1 cellular context compared by ENCODE assay signal in the genomic region with DNA sequence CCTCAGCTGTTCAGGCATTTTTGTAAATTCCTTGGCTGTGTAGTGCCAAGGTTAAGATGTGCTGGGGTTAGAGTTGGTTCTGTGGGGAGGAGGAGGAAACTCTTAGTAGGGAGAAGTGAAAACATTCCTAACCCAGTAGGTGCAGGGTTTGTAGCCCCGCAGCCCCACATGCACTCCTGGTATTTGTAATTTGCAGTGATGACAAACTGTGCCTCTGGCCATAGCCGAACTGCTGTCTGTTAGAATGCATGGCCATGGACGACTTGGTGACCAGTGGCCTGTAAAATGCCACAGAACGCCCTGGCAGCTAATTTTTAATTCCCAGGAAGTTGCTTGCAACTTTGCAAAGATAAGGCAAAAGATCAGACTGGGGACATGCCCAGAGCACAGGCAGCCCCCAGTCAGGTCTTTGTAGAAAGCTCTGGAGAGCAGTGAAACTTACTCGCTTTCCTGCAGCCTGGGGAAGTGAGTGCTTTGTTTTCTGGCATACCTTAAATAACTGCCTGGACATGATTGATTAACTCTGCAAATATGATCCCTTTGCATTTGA.
TF ChIP-seq lines count a peak whose summit lies in the region.

No MANE protein-coding gene starts in this region.

TF ChIP-seq in WTC11, 78 proteins besides CTCF, POLR2A, EP300 and RAD21:
- TF ChIP-seq GABPB1 (CRISPR knock-in tag; IDR thresholded peaks at IDR 0.05) (no peak), GRHL2 (CRISPR knock-in tag; IDR thresholded peaks at IDR 0.05; ENCODE audit: insufficient replicate concordance, severe bottlenecking) (no peak), MYBL2 (CRISPR knock-in tag; IDR thresholded peaks at IDR 0.05) (no peak), TP53 (CRISPR knock-in tag; IDR thresholded peaks at IDR 0.05) (no peak), NR2C2 (CRISPR knock-in tag; IDR thresholded peaks at IDR 0.05) (no peak), EMX1 (CRISPR knock-in tag; IDR thresholded peaks at IDR 0.05) (no peak), SMAD3 (CRISPR knock-in tag; IDR thresholded peaks at IDR 0.05; ENCODE audit: borderline replicate concordance) (no peak), ZNF263 (CRISPR knock-in tag; IDR thresholded peaks at IDR 0.05; ENCODE audit: low read depth) (no peak), TEAD4 (CRISPR knock-in tag; IDR thresholded peaks at IDR 0.05) (no peak), OVOL2 (CRISPR knock-in tag; IDR thresholded peaks at IDR 0.05; ENCODE audit: borderline replicate concordance) (no peak), ZNF219 (CRISPR knock-in tag; IDR thresholded peaks at IDR 0.05; ENCODE audit: borderline replicate concordance) (no peak)
- TF ChIP-seq, protein P1, sequence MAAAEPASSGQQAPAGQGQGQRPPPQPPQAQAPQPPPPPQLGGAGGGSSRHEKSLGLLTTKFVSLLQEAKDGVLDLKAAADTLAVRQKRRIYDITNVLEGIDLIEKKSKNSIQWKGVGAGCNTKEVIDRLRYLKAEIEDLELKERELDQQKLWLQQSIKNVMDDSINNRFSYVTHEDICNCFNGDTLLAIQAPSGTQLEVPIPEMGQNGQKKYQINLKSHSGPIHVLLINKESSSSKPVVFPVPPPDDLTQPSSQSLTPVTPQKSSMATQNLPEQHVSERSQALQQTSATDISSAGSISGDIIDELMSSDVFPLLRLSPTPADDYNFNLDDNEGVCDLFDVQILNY (CRISPR knock-in tag; IDR thresholded peaks at IDR 0.05), result no peak
- TF ChIP-seq, protein P2, sequence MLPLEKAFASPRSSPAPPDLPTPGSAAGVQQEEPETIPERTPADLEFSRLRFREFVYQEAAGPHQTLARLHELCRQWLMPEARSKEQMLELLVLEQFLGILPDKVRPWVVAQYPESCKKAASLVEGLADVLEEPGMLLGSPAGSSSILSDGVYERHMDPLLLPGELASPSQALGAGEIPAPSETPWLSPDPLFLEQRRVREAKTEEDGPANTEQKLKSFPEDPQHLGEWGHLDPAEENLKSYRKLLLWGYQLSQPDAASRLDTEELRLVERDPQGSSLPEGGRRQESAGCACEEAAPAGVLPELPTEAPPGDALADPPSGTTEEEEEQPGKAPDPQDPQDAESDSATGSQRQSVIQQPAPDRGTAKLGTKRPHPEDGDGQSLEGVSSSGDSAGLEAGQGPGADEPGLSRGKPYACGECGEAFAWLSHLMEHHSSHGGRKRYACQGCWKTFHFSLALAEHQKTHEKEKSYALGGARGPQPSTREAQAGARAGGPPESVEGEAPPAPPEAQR (CRISPR knock-in tag; IDR thresholded peaks at IDR 0.05), result no peak
- TF ChIP-seq, protein P3, sequence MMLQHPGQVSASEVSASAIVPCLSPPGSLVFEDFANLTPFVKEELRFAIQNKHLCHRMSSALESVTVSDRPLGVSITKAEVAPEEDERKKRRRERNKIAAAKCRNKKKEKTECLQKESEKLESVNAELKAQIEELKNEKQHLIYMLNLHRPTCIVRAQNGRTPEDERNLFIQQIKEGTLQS (CRISPR knock-in tag; conservative IDR thresholded peaks at IDR 0.05), result no peak
- TF ChIP-seq, protein P4, sequence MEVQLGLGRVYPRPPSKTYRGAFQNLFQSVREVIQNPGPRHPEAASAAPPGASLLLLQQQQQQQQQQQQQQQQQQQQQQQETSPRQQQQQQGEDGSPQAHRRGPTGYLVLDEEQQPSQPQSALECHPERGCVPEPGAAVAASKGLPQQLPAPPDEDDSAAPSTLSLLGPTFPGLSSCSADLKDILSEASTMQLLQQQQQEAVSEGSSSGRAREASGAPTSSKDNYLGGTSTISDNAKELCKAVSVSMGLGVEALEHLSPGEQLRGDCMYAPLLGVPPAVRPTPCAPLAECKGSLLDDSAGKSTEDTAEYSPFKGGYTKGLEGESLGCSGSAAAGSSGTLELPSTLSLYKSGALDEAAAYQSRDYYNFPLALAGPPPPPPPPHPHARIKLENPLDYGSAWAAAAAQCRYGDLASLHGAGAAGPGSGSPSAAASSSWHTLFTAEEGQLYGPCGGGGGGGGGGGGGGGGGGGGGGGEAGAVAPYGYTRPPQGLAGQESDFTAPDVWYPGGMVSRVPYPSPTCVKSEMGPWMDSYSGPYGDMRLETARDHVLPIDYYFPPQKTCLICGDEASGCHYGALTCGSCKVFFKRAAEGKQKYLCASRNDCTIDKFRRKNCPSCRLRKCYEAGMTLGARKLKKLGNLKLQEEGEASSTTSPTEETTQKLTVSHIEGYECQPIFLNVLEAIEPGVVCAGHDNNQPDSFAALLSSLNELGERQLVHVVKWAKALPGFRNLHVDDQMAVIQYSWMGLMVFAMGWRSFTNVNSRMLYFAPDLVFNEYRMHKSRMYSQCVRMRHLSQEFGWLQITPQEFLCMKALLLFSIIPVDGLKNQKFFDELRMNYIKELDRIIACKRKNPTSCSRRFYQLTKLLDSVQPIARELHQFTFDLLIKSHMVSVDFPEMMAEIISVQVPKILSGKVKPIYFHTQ (CRISPR knock-in tag; IDR thresholded peaks at IDR 0.05), result no peak
- TF ChIP-seq, protein P5, sequence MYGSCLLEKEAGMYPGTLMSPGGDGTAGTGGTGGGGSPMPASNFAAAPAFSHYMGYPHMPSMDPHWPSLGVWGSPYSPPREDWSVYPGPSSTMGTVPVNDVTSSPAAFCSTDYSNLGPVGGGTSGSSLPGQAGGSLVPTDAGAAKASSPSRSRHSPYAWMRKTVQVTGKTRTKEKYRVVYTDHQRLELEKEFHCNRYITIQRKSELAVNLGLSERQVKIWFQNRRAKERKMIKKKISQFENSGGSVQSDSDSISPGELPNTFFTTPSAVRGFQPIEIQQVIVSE (CRISPR knock-in tag; IDR thresholded peaks at IDR 0.05; ENCODE audit: borderline replicate concordance), result no peak
